ENCODE assay signal across 14 cellular contexts in genomic region chr15:82536409-82537350, GRCh38. TPM values are rescaled to one million over a fixed set of nuclear protein-coding genes. Genes with fewer than 3 reads are reported as not detected.
A peak's percentile ranks its signal among the peaks of the same experiment; 100 is the strongest.
DNase-seq lines count a peak whose midpoint lies in the region; ATAC-seq, FAIRE-seq and TF ChIP-seq lines count a peak whose summit lies in the region.
"Had no signal": no experiment of that assay in that cellular context is flagged by ENCODE, and none has a peak within 500 bp of the region (broad histone marks: within the 10 kb centered on the region; RNA-seq: fewer than 3 reads in every experiment).

No MANE protein-coding gene starts in this region.

- H3K9me3 ChIP-seq in BLaER1 (no peaks in the 10 kb centered on the region), mesenchymal stem cell (ENCODE audit: control insufficient read depth, low read length) (no peaks in the 10 kb centered on the region)

- H3K9ac ChIP-seq in BLaER1 (peak overlapping the region; percentile 100; the same call in 1 of the 2 replicates), mesenchymal stem cell (ENCODE audit: low read length) (peak overlapping the region; percentile 98)

- no peak overlapping the region for H4K91ac ChIP-seq in mesenchymal stem cell (ENCODE audit: low read length)

- H3K79me2 ChIP-seq in GM23338 (replicated peaks; ENCODE audit: insufficient read depth): peaks cover 37% of the 10 kb centered on the region

- peaks cover 64% of the 10 kb centered on the region for H3F3A ChIP-seq in GM23338 (replicated peaks; ENCODE audit: low read depth)

- H3K27me3 Mint-ChIP-seq in GM23338 (ENCODE audit: insufficient read depth, low read depth, poor library complexity): peaks cover 28% of the 10 kb centered on the region
- no peaks in the 10 kb centered on the region for H3K27me3 Mint-ChIP-seq in activated T-cell treated with anti-CD3 and anti-CD28 coated beads, Interleukin-2, amount 50 U/mL, for 72 hours (ENCODE audit: low read depth)

- DNase-seq in GM23338 (ENCODE audit: low spot score) (no peak), mesenchymal stem cell (no peak), COR-L47 (lab: John Stamatoyannopoulos, UW) (no peak), RCC 7860 (ENCODE audit: low spot score) (no peak)
- DNase-seq in activated T-cell treated with anti-CD3 and anti-CD28 coated beads, Interleukin-2, amount 50 U/mL, for 72 hours: no peak
- DNase-seq: brain microvascular endothelial cell, DMS153, NCI-H2081 treated with DMSO at 0.1 percent for 48 hours, occipital lobe had no signal

- H3K23ac ChIP-seq in mesenchymal stem cell (ENCODE audit: low read length in 2 of 2): no peak overlapping the region

- WGBS in mesenchymal stem cell: 94% methylated on average over 11 of the region's 11 CpGs

- H3K4me3 Mint-ChIP-seq in GM23338: peak overlapping the region; percentile 54; the same call in 2 of the 3 replicates
- peak overlapping the region; percentile 94 to 95 for H3K4me3 Mint-ChIP-seq in activated T-cell treated with anti-CD3 and anti-CD28 coated beads, Interleukin-2, amount 50 U/mL, for 72 hours

- no peak overlapping the region for H4K8ac ChIP-seq in mesenchymal stem cell (ENCODE audit: low read length)

- H2BK15ac ChIP-seq in mesenchymal stem cell (ENCODE audit: low read depth, poor library complexity, severe bottlenecking): no peak overlapping the region

- no peak overlapping the region for H2BK12ac ChIP-seq in mesenchymal stem cell (ENCODE audit: low read length in 2 of 2)

- no peak for FAIRE-seq in RCC 7860 (lab: Jason Lieb, UNC)
- FAIRE-seq: islet of Langerhans had no signal

- H3K27ac Mint-ChIP-seq in GM23338: peak overlapping the region; percentile 88
- peak overlapping the region; percentile 94 for H3K27ac Mint-ChIP-seq in activated T-cell treated with anti-CD3 and anti-CD28 coated beads, Interleukin-2, amount 50 U/mL, for 72 hours

- TF ChIP-seq CTCF in GM23338 (conservative IDR thresholded peaks at IDR 0.05; ENCODE audit: low read depth in 2 of 2): no peak

- H2AFZ ChIP-seq in GM23338: no peak overlapping the region
- no peak overlapping the region for H2AFZ ChIP-seq in mesenchymal stem cell (ENCODE audit: low read depth, low read length)

- peaks cover 17% of the 10 kb centered on the region for H3K4me1 Mint-ChIP-seq in GM23338
- H3K4me1 Mint-ChIP-seq in activated T-cell treated with anti-CD3 and anti-CD28 coated beads, Interleukin-2, amount 50 U/mL, for 72 hours (ENCODE audit: low read depth): peaks cover 51% of the 10 kb centered on the region

- H3K9me3 Mint-ChIP-seq in GM23338: peaks cover 6% of the 10 kb centered on the region; the same call in 2 of the 3 replicates
- no peaks in the 10 kb centered on the region for H3K9me3 Mint-ChIP-seq in activated T-cell treated with anti-CD3 and anti-CD28 coated beads, Interleukin-2, amount 50 U/mL, for 72 hours

- H2BK5ac ChIP-seq in mesenchymal stem cell (ENCODE audit: low read depth, low read length, poor library complexity, severe bottlenecking): no peak overlapping the region

- H3K36me3 ChIP-seq in BLaER1 (peaks cover 70% of the 10 kb centered on the region), GM23338 (ENCODE audit: insufficient read depth) (peaks cover 54% of the 10 kb centered on the region), mesenchymal stem cell (ENCODE audit: control insufficient read depth in 1 of 2, insufficient read depth in 2 of 2, low read depth in 1 of 2, low read length in 2 of 2) (peaks cover 47 to 48% of the 10 kb centered on the region in 2 experiments)

- H3K4me2 ChIP-seq in BLaER1 (peak overlapping the region; percentile 83), GM23338 (peak overlapping the region; percentile 38), mesenchymal stem cell (ENCODE audit: low read length, poor library complexity, severe bottlenecking) (no peak overlapping the region)

- no peak for ATAC-seq in GM23338
- ATAC-seq in activated T-cell treated with anti-CD3 and anti-CD28 coated beads, Interleukin-2, amount 50 U/mL, for 72 hours (replicated peaks in 1 of 2): no peak
- no peak for ATAC-seq in GM21619 (IDR thresholded peaks at IDR 0.05; ENCODE audit: unreplicated experiment)
- no peak for ATAC-seq in HG03045 (IDR thresholded peaks at IDR 0.05; ENCODE audit: unreplicated experiment)
- ATAC-seq: activated CD4-positive, CD25-positive, alpha-beta regulatory T cell treated with anti-CD3 and anti-CD28 coated beads, Interleukin-2, amount 50 U/mL, for 24 hours had no signal

- H3K4ac ChIP-seq in mesenchymal stem cell (ENCODE audit: low read depth in 1 of 2, low read length in 2 of 2): no peak overlapping the region

- no peak overlapping the region for H3K18ac ChIP-seq in mesenchymal stem cell (ENCODE audit: low read depth in 1 of 2, low read length in 2 of 2)

- no peaks in the 10 kb centered on the region for H3K9me2 ChIP-seq in GM23338 (ENCODE audit: insufficient read depth)

- no peak overlapping the region for H2AK5ac ChIP-seq in mesenchymal stem cell (ENCODE audit: low read length, severe bottlenecking)

- H3K4me1 ChIP-seq in BLaER1: peaks cover 45% of the 10 kb centered on the region
- H3K4me1 ChIP-seq in GM23338 (ENCODE audit: insufficient read depth): peaks cover 17% of the 10 kb centered on the region
- H3K4me1 ChIP-seq in mesenchymal stem cell (ENCODE audit: control insufficient read depth, insufficient read depth, low read depth, low read length): peaks cover 9% of the 10 kb centered on the region

- H3K14ac ChIP-seq in mesenchymal stem cell (ENCODE audit: low read length in 2 of 2): no peak overlapping the region

- H3K27ac ChIP-seq in BLaER1 (peak overlapping the region; percentile 30; the same call in 1 of the 2 replicates), GM23338 (ENCODE audit: low read depth) (peak overlapping the region; percentile 93), mesenchymal stem cell (ENCODE audit: low read length, poor library complexity, severe bottlenecking) (peak overlapping the region; percentile 37)
- H3K27ac ChIP-seq: brain microvascular endothelial cell had no signal

- H3K27me3 ChIP-seq in BLaER1: no peaks in the 10 kb centered on the region
- H3K27me3 ChIP-seq in GM23338 (ENCODE audit: insufficient read depth): no peaks in the 10 kb centered on the region
- no peaks in the 10 kb centered on the region for H3K27me3 ChIP-seq in mesenchymal stem cell (ENCODE audit: control insufficient read depth in 1 of 2, insufficient read depth in 1 of 2, low read length in 2 of 2)
- H3K27me3 ChIP-seq: brain microvascular endothelial cell had no signal

- H4K20me1 ChIP-seq in BLaER1: peaks cover 84% of the 10 kb centered on the region
- peaks cover 42% of the 10 kb centered on the region for H4K20me1 ChIP-seq in GM23338 (replicated peaks; ENCODE audit: insufficient read depth)

- H3K4me3 ChIP-seq in BLaER1 (no peak overlapping the region), GM23338 (peak overlapping the region; percentile 100; the same call in 1 of the 2 replicates), mesenchymal stem cell (ENCODE audit: insufficient read depth in 1 of 2, low read depth in 1 of 2, low read length in 2 of 2) (no peak overlapping the region)

- H2BK120ac ChIP-seq in mesenchymal stem cell (ENCODE audit: low read depth, low read length): no peak overlapping the region

- H3K79me1 ChIP-seq in mesenchymal stem cell (replicated peaks; ENCODE audit: low read length, poor library complexity, severe bottlenecking): peaks cover 5% of the 10 kb centered on the region

- H3K36me3 Mint-ChIP-seq in GM23338 (ENCODE audit: low read depth): peaks cover 82% of the 10 kb centered on the region
- H3K36me3 Mint-ChIP-seq in activated T-cell treated with anti-CD3 and anti-CD28 coated beads, Interleukin-2, amount 50 U/mL, for 72 hours (ENCODE audit: insufficient read depth in 2 of 2): peaks cover 29 to 49% of the 10 kb centered on the region in 2 donors

TF ChIP-seq in GM23338, 12 proteins besides CTCF, POLR2A, EP300 and RAD21 (continues in another document):
- no peak; the same call in 1 of the 2 replicates for TF ChIP-seq POLR2AphosphoS5 (IDR thresholded peaks at IDR 0.05; ENCODE audit: low read depth)
- TF ChIP-seq CREB1 (CRISPR knock-in tag; IDR thresholded peaks at IDR 0.05; ENCODE audit: low read depth): no peak
- TF ChIP-seq EZH2phosphoT487 (IDR thresholded peaks at IDR 0.05; ENCODE audit: unreplicated experiment): no peak
- TF ChIP-seq JUNB (IDR thresholded peaks at IDR 0.05; ENCODE audit: unreplicated experiment): no peak
- no peak for TF ChIP-seq NANOG (IDR thresholded peaks at IDR 0.05; ENCODE audit: borderline replicate concordance)
- no peak for TF ChIP-seq ZNF114 (CRISPR knock-in tag; IDR thresholded peaks at IDR 0.05)
- no peak for TF ChIP-seq ZNF331 (CRISPR knock-in tag; IDR thresholded peaks at IDR 0.05; ENCODE audit: low read depth)
- TF ChIP-seq EZH2 (IDR thresholded peaks at IDR 0.05; ENCODE audit: low read depth, unreplicated experiment): no peak
- TF ChIP-seq, protein P1, sequence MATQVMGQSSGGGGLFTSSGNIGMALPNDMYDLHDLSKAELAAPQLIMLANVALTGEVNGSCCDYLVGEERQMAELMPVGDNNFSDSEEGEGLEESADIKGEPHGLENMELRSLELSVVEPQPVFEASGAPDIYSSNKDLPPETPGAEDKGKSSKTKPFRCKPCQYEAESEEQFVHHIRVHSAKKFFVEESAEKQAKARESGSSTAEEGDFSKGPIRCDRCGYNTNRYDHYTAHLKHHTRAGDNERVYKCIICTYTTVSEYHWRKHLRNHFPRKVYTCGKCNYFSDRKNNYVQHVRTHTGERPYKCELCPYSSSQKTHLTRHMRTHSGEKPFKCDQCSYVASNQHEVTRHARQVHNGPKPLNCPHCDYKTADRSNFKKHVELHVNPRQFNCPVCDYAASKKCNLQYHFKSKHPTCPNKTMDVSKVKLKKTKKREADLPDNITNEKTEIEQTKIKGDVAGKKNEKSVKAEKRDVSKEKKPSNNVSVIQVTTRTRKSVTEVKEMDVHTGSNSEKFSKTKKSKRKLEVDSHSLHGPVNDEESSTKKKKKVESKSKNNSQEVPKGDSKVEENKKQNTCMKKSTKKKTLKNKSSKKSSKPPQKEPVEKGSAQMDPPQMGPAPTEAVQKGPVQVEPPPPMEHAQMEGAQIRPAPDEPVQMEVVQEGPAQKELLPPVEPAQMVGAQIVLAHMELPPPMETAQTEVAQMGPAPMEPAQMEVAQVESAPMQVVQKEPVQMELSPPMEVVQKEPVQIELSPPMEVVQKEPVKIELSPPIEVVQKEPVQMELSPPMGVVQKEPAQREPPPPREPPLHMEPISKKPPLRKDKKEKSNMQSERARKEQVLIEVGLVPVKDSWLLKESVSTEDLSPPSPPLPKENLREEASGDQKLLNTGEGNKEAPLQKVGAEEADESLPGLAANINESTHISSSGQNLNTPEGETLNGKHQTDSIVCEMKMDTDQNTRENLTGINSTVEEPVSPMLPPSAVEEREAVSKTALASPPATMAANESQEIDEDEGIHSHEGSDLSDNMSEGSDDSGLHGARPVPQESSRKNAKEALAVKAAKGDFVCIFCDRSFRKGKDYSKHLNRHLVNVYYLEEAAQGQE (IDR thresholded peaks at IDR 0.05; ENCODE audit: unreplicated experiment): no peak

RNA-seq across cellular contexts. Expression of gene RPS17, which starts 3.6 kb away (rescaled TPM):
- 1,579 and 1,741 TPM in 2 replicates for total RNA-seq in GM23338 (2014; rRNA removed; shearing (Covaris generic))
- 1,928 and 2,137 TPM in 2 replicates for polyA plus RNA-seq in GM23338 (2016; fragmentation: Nextera tagmentation; extraction: Ambion mirVana)
- total RNA-seq in activated T-cell treated with anti-CD3 and anti-CD28 coated beads, Interleukin-2, amount 50 U/mL, for 72 hours: 1,000 to 10,000 TPM; 2,812 to 2,932 TPM
- polyA plus RNA-seq in mesenchymal stem cell (2013, experiment 1 of 2): 3,754 TPM
- 3,596 TPM for polyA plus RNA-seq in mesenchymal stem cell (2013, experiment 2 of 2)

Comparison
In these comparisons a context has a peak if more than half of its experiments do, and no peak if none do; other contexts are left out.
1. H3K27ac ChIP-seq: peak in every context shown above with its lines; median percentile 93 in GM23338; 37 in mesenchymal stem cell; 30 in BLaER1.